In genomic region chr20:36543187-36544133, GRCh38 we compare ENCODE assay signal across 10 cellular contexts. TPM values are rescaled to one million over a fixed set of nuclear protein-coding genes. Genes with fewer than 3 reads are reported as not detected.
DNase-seq lines count a peak whose midpoint lies in the region; ATAC-seq, FAIRE-seq and TF ChIP-seq lines count a peak whose summit lies in the region.
"Had no signal": no experiment of that assay in that cellular context is flagged by ENCODE, and none has a peak within 500 bp of the region (broad histone marks: within the 10 kb centered on the region; RNA-seq: fewer than 3 reads in every experiment).

No MANE protein-coding gene starts in this region.

- H3K36me3 Mint-ChIP-seq in nephron (ENCODE audit: low read depth): peaks cover 9% of the 10 kb centered on the region
- H3K36me3 Mint-ChIP-seq: naive B cell had no signal

- no peak for FAIRE-seq in RCC 7860 (lab: Jason Lieb, UNC)

- peaks cover 37% of the 10 kb centered on the region for H3K4me1 Mint-ChIP-seq in nephron

- H3K27me3 ChIP-seq in uterus (no peaks in the 10 kb centered on the region), WERI-Rb-1 (ENCODE audit: insufficient read depth, low read depth, severe bottlenecking) (no peaks in the 10 kb centered on the region)

- H3K4me3 ChIP-seq in uterus (peak overlapping the region; percentile 78 to 95), WERI-Rb-1 (ENCODE audit: low read depth, low read length) (no peak overlapping the region)

- H3K4me3 Mint-ChIP-seq in nephron: peak overlapping the region; percentile 79 to 90 (median 87)

- no peaks in the 10 kb centered on the region for H3K9me3 Mint-ChIP-seq in nephron
- H3K9me3 Mint-ChIP-seq: naive B cell had no signal

- H3K27me3 Mint-ChIP-seq in nephron (ENCODE audit: low read depth): no peaks in the 10 kb centered on the region
- H3K27me3 Mint-ChIP-seq: naive B cell had no signal

- peak; percentile 29 for DNase-seq in RCC 7860 (ENCODE audit: low spot score)
- peak; percentile 93 for DNase-seq in fibroblast of peridontal ligament (ENCODE audit: extremely low read depth)
- peak; percentile 80 to 81 for DNase-seq in uterus
- no peak for DNase-seq in GDM1 (lab: John Stamatoyannopoulos, UW)
- DNase-seq in WERI-Rb-1: no peak
- DNase-seq: activated naive CD4-positive, alpha-beta T cell treated with Interleukin-2 at 50 U/mL for 16 hours; naive B cell; SHP77 had no signal

- peak in 1 of 2 donors; percentile 16 for TF ChIP-seq POLR2A in uterus (IDR thresholded peaks at IDR 0.05)

- H3K27ac Mint-ChIP-seq in nephron: peak overlapping the region; percentile 88 to 92 (median 90)

- H3K9me3 ChIP-seq in uterus (no peaks in the 10 kb centered on the region), WERI-Rb-1 (ENCODE audit: severe bottlenecking) (no peaks in the 10 kb centered on the region)

- peaks cover 2 to 25% of the 10 kb centered on the region in 2 donors for H3K4me1 ChIP-seq in uterus

- peak overlapping the region; percentile 97 to 98 for H3K27ac ChIP-seq in uterus
- H3K27ac ChIP-seq in WERI-Rb-1: no peak overlapping the region

- ATAC-seq in GM18498 (IDR thresholded peaks at IDR 0.05; ENCODE audit: unreplicated experiment): no peak

- no peaks in the 10 kb centered on the region for H3K36me3 ChIP-seq in uterus
- no peaks in the 10 kb centered on the region for H3K36me3 ChIP-seq in WERI-Rb-1

- intact Hi-C loops in uterus (cut with DNase I; ENCODE audit: low total_unique reads): no loop called here

- TF ChIP-seq CTCF in nephron (IDR thresholded peaks at IDR 0.05; ENCODE audit: unreplicated experiment in 3 of 3) (no peak), uterus (IDR thresholded peaks at IDR 0.05) (no peak), WERI-Rb-1 (IDR thresholded peaks at IDR 0.05; ENCODE audit: low read depth, low read length) (no peak)

RNA-seq across cellular contexts. Expression of gene MYL9, which starts 2.1 kb away (rescaled TPM):
- total RNA-seq in uterus: 1,000 to 10,000 TPM in 1 of 4 donors, 100 to 1,000 TPM in 2, 10 to 100 TPM in 1; 18.5 to 1,447 (median 245) TPM

RNA-seq across cellular contexts. Expression of gene TGIF2, which starts 29.9 kb away (rescaled TPM):
- total RNA-seq in uterus: 10 to 100 TPM in 2 of 4 donors, 1 to 10 TPM in 2; 3.3 to 35.7 (median 17.7) TPM

Comparison
In these comparisons a context has a peak if more than half of its experiments do, and no peak if none do; other contexts are left out.
1. DNase-seq: peak in RCC 7860 (single experiment), fibroblast of peridontal ligament (single experiment) and uterus (2 of 2); none in GDM1 (single experiment) and WERI-Rb-1 (single experiment).